Comparison of ENCODE assay signal across 3 cellular contexts in genomic region chr10:110114668-110115067, GRCh38.
TF ChIP-seq lines count a peak whose summit lies in the region.

No MANE protein-coding gene starts in this region.

TF ChIP-seq in WTC11, 78 proteins besides CTCF, POLR2A, EP300 and RAD21:
- peak; percentile 85 for TF ChIP-seq ZNF121 (CRISPR knock-in tag; IDR thresholded peaks at IDR 0.05)

TF ChIP-seq in K562, 482 proteins besides CTCF, POLR2A, EP300 and RAD21:
- peak; percentile 45; the same call in 1 of the 2 replicates for TF ChIP-seq ZNF121 (CRISPR knock-in tag; conservative IDR thresholded peaks at IDR 0.05)

TF ChIP-seq in HepG2, 621 proteins besides CTCF, POLR2A, EP300 and RAD21:
- TF ChIP-seq ZNF770 (CRISPR knock-in tag; IDR thresholded peaks at IDR 0.05), result 0 out of 2 replicates have a peak, but pooled peaks have one; percentile 16
